Comparison of ENCODE assay signal across 2 cellular contexts in the genomic region with DNA sequence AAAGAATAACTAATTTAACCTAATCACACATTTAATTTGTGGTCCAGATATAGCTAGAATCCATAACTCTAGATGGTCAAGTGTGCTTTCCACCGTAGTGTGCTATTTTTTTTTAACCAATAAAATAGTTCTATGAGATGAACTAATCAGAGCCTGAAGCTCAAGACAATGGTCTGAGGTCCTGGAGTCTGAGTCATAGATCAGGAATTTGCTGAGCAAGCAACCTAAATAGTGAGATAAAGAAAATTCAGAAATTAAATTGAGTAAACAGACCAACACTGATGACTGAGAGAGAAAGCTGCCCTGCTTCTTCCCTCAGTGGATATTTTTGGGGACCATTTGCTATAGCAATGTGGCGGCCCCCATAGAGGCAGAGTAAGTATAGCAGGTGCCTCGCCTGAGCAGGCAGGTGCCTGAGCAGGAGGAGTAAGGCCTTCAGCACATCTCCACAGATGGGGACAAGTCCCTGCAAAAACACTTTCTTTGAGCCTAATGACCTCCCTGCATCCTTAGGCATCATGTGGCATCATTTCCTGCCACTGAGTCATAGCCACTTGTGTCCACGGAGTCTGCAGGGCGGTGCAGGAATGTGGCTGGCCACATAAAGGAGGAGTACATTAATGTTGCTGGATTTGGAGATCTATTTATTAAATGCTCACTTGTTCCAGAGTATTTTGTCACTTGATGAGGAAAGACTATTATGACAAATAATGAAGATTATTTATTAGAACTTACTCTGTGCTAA.
TF ChIP-seq lines count a peak whose summit lies in the region.

No MANE protein-coding gene starts in this region.

TF ChIP-seq in H1, 55 proteins besides CTCF, POLR2A, EP300 and RAD21:
- no peak for TF ChIP-seq KDM5A (IDR thresholded peaks at IDR 0.05; ENCODE audit: low read length)
- TF ChIP-seq CREB1 (IDR thresholded peaks at IDR 0.05): no peak
- TF ChIP-seq CEBPB (IDR thresholded peaks at IDR 0.05; ENCODE audit: low read depth, low read length): no peak
- TF ChIP-seq SIRT6 (IDR thresholded peaks at IDR 0.05; ENCODE audit: low read length): no peak
- TF ChIP-seq NRF1 (IDR thresholded peaks at IDR 0.05; ENCODE audit: low read depth, low read length): no peak
- peak; percentile 90 for TF ChIP-seq MAFK (IDR thresholded peaks at IDR 0.05; ENCODE audit: low read depth, low read length)
- TF ChIP-seq, protein P1, sequence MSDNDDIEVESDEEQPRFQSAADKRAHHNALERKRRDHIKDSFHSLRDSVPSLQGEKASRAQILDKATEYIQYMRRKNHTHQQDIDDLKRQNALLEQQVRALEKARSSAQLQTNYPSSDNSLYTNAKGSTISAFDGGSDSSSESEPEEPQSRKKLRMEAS (IDR thresholded peaks at IDR 0.05): no peak
- TF ChIP-seq EGR1 (IDR thresholded peaks at IDR 0.05; ENCODE audit: borderline replicate concordance, low read depth, low read length): no peak
- no peak for TF ChIP-seq CTBP2 (IDR thresholded peaks at IDR 0.05; ENCODE audit: borderline replicate concordance, insufficient read depth, insufficient read length, low read length)
- peak; percentile 87 for TF ChIP-seq JUND (IDR thresholded peaks at IDR 0.05; ENCODE audit: low read length)
- TF ChIP-seq ZNF274 (IDR thresholded peaks at IDR 0.05; ENCODE audit: borderline replicate concordance, extremely low read depth, low read length): no peak
TF ChIP-seq in H1: peak in this region for 2.

TF ChIP-seq in SK-N-SH treated with all-trans-retinoic acid at 6 μM for 48 hours, 23 proteins besides CTCF, POLR2A, EP300 and RAD21:
- TF ChIP-seq, protein P2, sequence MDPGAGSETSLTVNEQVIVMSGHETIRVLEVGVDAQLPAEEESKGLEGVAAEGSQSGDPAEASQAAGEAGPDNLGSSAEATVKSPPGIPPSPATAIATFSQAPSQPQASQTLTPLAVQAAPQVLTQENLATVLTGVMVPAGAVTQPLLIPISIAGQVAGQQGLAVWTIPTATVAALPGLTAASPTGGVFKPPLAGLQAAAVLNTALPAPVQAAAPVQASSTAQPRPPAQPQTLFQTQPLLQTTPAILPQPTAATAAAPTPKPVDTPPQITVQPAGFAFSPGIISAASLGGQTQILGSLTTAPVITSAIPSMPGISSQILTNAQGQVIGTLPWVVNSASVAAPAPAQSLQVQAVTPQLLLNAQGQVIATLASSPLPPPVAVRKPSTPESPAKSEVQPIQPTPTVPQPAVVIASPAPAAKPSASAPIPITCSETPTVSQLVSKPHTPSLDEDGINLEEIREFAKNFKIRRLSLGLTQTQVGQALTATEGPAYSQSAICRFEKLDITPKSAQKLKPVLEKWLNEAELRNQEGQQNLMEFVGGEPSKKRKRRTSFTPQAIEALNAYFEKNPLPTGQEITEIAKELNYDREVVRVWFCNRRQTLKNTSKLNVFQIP (CRISPR knock-in tag; IDR thresholded peaks at IDR 0.05; ENCODE audit: borderline replicate concordance, low read depth): no peak
- TF ChIP-seq BACH2 (CRISPR knock-in tag; IDR thresholded peaks at IDR 0.05; ENCODE audit: borderline replicate concordance): no peak
- no peak for TF ChIP-seq CSDC2 (CRISPR knock-in tag; IDR thresholded peaks at IDR 0.05)
- no peak for TF ChIP-seq GLIS3 (CRISPR knock-in tag; IDR thresholded peaks at IDR 0.05)
- TF ChIP-seq ZC3H10 (CRISPR knock-in tag; IDR thresholded peaks at IDR 0.05): no peak
- TF ChIP-seq, protein P3, sequence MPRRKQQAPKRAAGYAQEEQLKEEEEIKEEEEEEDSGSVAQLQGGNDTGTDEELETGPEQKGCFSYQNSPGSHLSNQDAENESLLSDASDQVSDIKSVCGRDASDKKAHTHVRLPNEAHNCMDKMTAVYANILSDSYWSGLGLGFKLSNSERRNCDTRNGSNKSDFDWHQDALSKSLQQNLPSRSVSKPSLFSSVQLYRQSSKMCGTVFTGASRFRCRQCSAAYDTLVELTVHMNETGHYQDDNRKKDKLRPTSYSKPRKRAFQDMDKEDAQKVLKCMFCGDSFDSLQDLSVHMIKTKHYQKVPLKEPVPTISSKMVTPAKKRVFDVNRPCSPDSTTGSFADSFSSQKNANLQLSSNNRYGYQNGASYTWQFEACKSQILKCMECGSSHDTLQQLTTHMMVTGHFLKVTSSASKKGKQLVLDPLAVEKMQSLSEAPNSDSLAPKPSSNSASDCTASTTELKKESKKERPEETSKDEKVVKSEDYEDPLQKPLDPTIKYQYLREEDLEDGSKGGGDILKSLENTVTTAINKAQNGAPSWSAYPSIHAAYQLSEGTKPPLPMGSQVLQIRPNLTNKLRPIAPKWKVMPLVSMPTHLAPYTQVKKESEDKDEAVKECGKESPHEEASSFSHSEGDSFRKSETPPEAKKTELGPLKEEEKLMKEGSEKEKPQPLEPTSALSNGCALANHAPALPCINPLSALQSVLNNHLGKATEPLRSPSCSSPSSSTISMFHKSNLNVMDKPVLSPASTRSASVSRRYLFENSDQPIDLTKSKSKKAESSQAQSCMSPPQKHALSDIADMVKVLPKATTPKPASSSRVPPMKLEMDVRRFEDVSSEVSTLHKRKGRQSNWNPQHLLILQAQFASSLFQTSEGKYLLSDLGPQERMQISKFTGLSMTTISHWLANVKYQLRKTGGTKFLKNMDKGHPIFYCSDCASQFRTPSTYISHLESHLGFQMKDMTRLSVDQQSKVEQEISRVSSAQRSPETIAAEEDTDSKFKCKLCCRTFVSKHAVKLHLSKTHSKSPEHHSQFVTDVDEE (CRISPR knock-in tag; IDR thresholded peaks at IDR 0.05): no peak
